28 cellular contexts compared by ENCODE assay signal in genomic region chr18:30533716-30534115, GRCh38.
"Had no signal": no experiment of that assay in that cellular context is flagged by ENCODE, and none has a peak within 500 bp of the region (broad histone marks: within the 10 kb centered on the region; RNA-seq: fewer than 3 reads in every experiment).

No MANE protein-coding gene starts in this region.

- H3K27me3 ChIP-seq: colonic mucosa, esophagus muscularis mucosa, esophagus squamous epithelium, foreskin keratinocyte, gastrocnemius medialis, gastroesophageal sphincter, heart left ventricle, heart right ventricle had no signal

- ATAC-seq: effector memory CD8-positive, alpha-beta T cell; esophagus mucosa; foreskin keratinocyte; gastrocnemius medialis; gastroesophageal sphincter; heart left ventricle; heart right ventricle had no signal

- H3K4me1 ChIP-seq: colonic mucosa, esophagus muscularis mucosa, esophagus squamous epithelium, foreskin keratinocyte, gastrocnemius medialis, gastroesophageal sphincter, heart left ventricle, heart right ventricle had no signal

- H3K9me3 ChIP-seq: colonic mucosa, esophagus muscularis mucosa, esophagus squamous epithelium, gastrocnemius medialis, gastroesophageal sphincter, heart left ventricle, heart right ventricle had no signal

- H3K36me3 ChIP-seq: colonic mucosa, esophagus muscularis mucosa, esophagus squamous epithelium, gastrocnemius medialis, gastroesophageal sphincter, heart left ventricle, heart right ventricle had no signal

- H3K27ac ChIP-seq: colonic mucosa, coronary artery, dorsolateral prefrontal cortex, epithelial cell of prostate, esophagus muscularis mucosa, esophagus squamous epithelium, foreskin keratinocyte, gastrocnemius medialis, gastroesophageal sphincter, heart left ventricle, heart right ventricle had no signal

- FAIRE-seq: colon, endometrium, endothelial cell of umbilical vein, frontal cortex had no signal

- DNase-seq: colonic mucosa; cortex of kidney; dermis blood vessel endothelial cell; dorsolateral prefrontal cortex; effector CD4-positive, alpha-beta T cell; effector CD8-positive, alpha-beta T cell; effector memory CD4-positive, alpha-beta T cell; effector memory CD8-positive, alpha-beta T cell; endodermal cell; erythroblast; esophagus squamous epithelium; foreskin fibroblast; foreskin keratinocyte; foreskin melanocyte; gastrocnemius medialis; glutamatergic neuron; head of caudate nucleus; heart left ventricle; heart right ventricle had no signal

- H3K4me3 ChIP-seq: colonic mucosa, coronary artery, dorsolateral prefrontal cortex, esophagus muscularis mucosa, esophagus squamous epithelium, gastrocnemius medialis, gastroesophageal sphincter, heart left ventricle, heart right ventricle had no signal
